Comparison of ENCODE assay signal across 8 cellular contexts in genomic region chr11:73760680-73761402, GRCh38. TPM values are rescaled to one million over a fixed set of nuclear protein-coding genes. Genes with fewer than 3 reads are reported as not detected.
DNase-seq lines count a peak whose midpoint lies in the region; ATAC-seq and TF ChIP-seq lines count a peak whose summit lies in the region.

TSS of gene RAB6A (minus strand) at chr11:73761074. CDS start at chr11:73760635, 439 bp downstream.

- H3K9me2 ChIP-seq in hepatocyte (replicated peaks; ENCODE audit: insufficient read depth), result no peaks in the 10 kb centered on the region

- ATAC-seq in GM18511 (IDR thresholded peaks at IDR 0.05; ENCODE audit: unreplicated experiment), result peak; percentile 94
- ATAC-seq in HG03039 (IDR thresholded peaks at IDR 0.05; ENCODE audit: unreplicated experiment), result peak; percentile 85

- H3K27ac ChIP-seq in 22Rv1 (peak within 1 kb of the TSS; percentile 80), hepatocyte (peak within 1 kb of the TSS; percentile 99)

- H3K4me3 ChIP-seq in hepatocyte, result peak within 1 kb of the TSS; percentile 86

- peaks cover 46% of the 10 kb centered on the region for H3K79me2 ChIP-seq in hepatocyte

- peak within 1 kb of the TSS; percentile 85 for H3K4me2 ChIP-seq in hepatocyte

- peak; percentile 99 for DNase-seq in NCI-H2081 (lab: John Stamatoyannopoulos, UW)
- DNase-seq in T1000 (lab: John Stamatoyannopoulos, UW), result peak; percentile 99
- DNase-seq in astrocyte of the hippocampus (ENCODE audit: low read depth, low spot score), result peak; percentile 100
- DNase-seq in hepatocyte (ENCODE audit: low spot score), result peak; percentile 100
- DNase-seq in retina, result peak; percentile 96

- no peaks in the 10 kb centered on the region for H3K27me3 ChIP-seq in hepatocyte

- H2AFZ ChIP-seq in hepatocyte, result peak within 1 kb of the TSS; percentile 65

- no peaks in the 10 kb centered on the region for H3K36me3 ChIP-seq in hepatocyte (replicated peaks; ENCODE audit: insufficient read depth, low read depth)

- peaks cover 36% of the 10 kb centered on the region for H4K20me1 ChIP-seq in hepatocyte (ENCODE audit: insufficient read depth, poor library complexity, severe bottlenecking)

- no peaks in the 10 kb centered on the region for H3K9me3 ChIP-seq in hepatocyte (ENCODE audit: low read depth)

- TF ChIP-seq CTCF in 22Rv1 (IDR thresholded peaks at IDR 0.05) (peak; percentile 34), hepatocyte (IDR thresholded peaks at IDR 0.05; ENCODE audit: poor library complexity) (peak; percentile 20)

- 2% methylated on average over 72 of the region's 74 CpGs for WGBS in hepatocyte (ENCODE audit: low lambda C conversion rate, missing lambda C conversion rate)

- peaks cover 20% of the 10 kb centered on the region for H3K4me1 ChIP-seq in hepatocyte (ENCODE audit: insufficient read depth)

RNA-seq across cellular contexts. Expression of gene RAB6A, which starts in this region (rescaled TPM):
- 99.5 and 103 TPM in 2 replicates for total RNA-seq in hepatocyte
- polyA plus RNA-seq in hepatocyte, result 83.8 and 85.8 TPM in 2 replicates

Comparison
In these comparisons a context has a peak if more than half of its experiments do, and no peak if none do; other contexts are left out.
1. Peak in every context shown above with its lines: DNase-seq, ATAC-seq, H3K4me3 ChIP-seq and H3K27ac ChIP-seq.